Comparison of ENCODE assay signal across 13 cellular contexts in the genomic region with DNA sequence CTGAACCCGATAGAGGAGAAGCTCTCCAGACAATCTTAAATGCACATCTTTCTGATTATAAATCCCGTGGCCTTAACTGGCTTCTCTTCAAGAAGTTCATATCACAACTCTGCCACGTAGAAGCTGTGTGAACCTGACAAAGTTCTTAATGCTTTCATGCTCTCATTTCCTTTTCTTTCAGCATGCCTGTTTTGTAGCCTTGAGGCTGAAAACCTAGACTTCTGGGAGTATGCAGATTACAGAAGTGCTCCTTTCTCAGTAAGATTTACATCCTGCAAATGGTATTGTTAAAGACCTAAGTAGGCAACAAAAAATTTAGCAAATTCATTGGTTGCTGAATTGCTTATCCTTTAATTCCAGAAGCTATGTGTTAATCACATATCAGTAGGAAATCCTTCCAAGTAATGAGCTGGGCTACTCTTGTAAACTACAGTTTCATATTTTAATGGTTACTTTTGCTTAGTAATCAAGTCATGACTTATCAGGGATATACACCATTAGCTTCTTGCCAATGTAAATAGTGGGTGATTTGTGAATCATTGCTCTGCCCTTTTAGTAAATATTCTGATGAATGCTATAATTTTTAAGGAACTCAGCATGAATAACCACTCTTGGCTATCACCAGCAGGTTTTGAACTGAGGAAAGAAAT.
DNase-seq lines count a peak whose midpoint lies in the region; ATAC-seq, FAIRE-seq and TF ChIP-seq lines count a peak whose summit lies in the region.
"Had no signal": no experiment of that assay in that cellular context is flagged by ENCODE, and none has a peak within 500 bp of the region (broad histone marks: within the 10 kb centered on the region; RNA-seq: fewer than 3 reads in every experiment).

No MANE protein-coding gene starts in this region.

- peak; percentile 26 to 83 (median 55) for ATAC-seq in right lobe of liver
- no peak for ATAC-seq in HepG2
- peak; percentile 39 for ATAC-seq in thoracic aorta (ENCODE audit: insufficient number of reproducible peaks, low FRiP score, low read depth)
- ATAC-seq in GM19035 (IDR thresholded peaks at IDR 0.05; ENCODE audit: unreplicated experiment): no peak
- ATAC-seq in HG03457 (IDR thresholded peaks at IDR 0.05; ENCODE audit: unreplicated experiment): no peak
- ATAC-seq: stimulated activated naive CD8-positive, alpha-beta T cell treated with anti-CD3 and anti-CD28 coated beads, Interleukin-15, Interleukin-2, amounts not matched to agents 100 U/mL and 50 U/mL, for 24 hours had no signal

- no peak for DNase-seq in right lobe of liver
- no peak for DNase-seq in HepG2 (ENCODE audit: low spot score)
- DNase-seq in SK-N-SH: no peak
- DNase-seq in fibroblast of villous mesenchyme (ENCODE audit: low read depth): peak; percentile 25
- no peak for DNase-seq in thoracic aorta (ENCODE audit: low spot score)
- DNase-seq in activated T-cell treated with anti-CD3 and anti-CD28 coated beads for 4 hours: no peak
- DNase-seq: BE2C; NCI-H345; stimulated activated naive CD8-positive, alpha-beta T cell treated with anti-CD3 and anti-CD28 coated beads, Interleukin-15, Interleukin-2, amounts not matched to agents 100 U/mL and 50 U/mL, for 24 hours had no signal

- H3K27me3 ChIP-seq in right lobe of liver (no peaks in the 10 kb centered on the region), HepG2 (ENCODE audit: control insufficient read depth in 1 of 2, insufficient read depth in 2 of 2, low read length in 2 of 2) (no peaks in the 10 kb centered on the region), SK-N-SH (ENCODE audit: insufficient read depth) (no peaks in the 10 kb centered on the region), thoracic aorta (replicated peaks; ENCODE audit: insufficient read depth) (no peaks in the 10 kb centered on the region)
- H3K27me3 ChIP-seq: BE2C, cardiac muscle cell, hepatocyte had no signal

- no peak overlapping the region for H2AFZ ChIP-seq in HepG2 (ENCODE audit: low read length)
- H2AFZ ChIP-seq in SK-N-SH (ENCODE audit: low read depth): no peak overlapping the region
- H2AFZ ChIP-seq: hepatocyte had no signal

- H3K9me3 ChIP-seq in right lobe of liver (no peaks in the 10 kb centered on the region), HepG2 (ENCODE audit: low read length) (no peaks in the 10 kb centered on the region; the same call in 1 of the 2 replicates), SK-N-SH (no peaks in the 10 kb centered on the region), thoracic aorta (no peaks in the 10 kb centered on the region)
- H3K9me3 ChIP-seq: BE2C had no signal

- TF ChIP-seq EP300 in HepG2 (IDR thresholded peaks at IDR 0.05; ENCODE audit: low read depth in 2 of 2, low read length in 2 of 2): no peak
- no peak for TF ChIP-seq EP300 in HepG2 (CRISPR knock-in tag; IDR thresholded peaks at IDR 0.05; ENCODE audit: borderline replicate concordance)
- peak in 1 of 2 experiments; percentile 46; a peak in 1 of 4 replicates for TF ChIP-seq EP300 in SK-N-SH (IDR thresholded peaks at IDR 0.05; ENCODE audit: borderline replicate concordance in 1 of 2, low read depth in 1 of 2, low read length in 1 of 2)

- H3K4me3 ChIP-seq in right lobe of liver: no peak overlapping the region
- no peak overlapping the region for H3K4me3 ChIP-seq in HepG2 (replicated peaks in 1 of 3; ENCODE audit: insufficient read depth in 1 of 3, low read depth in 2 of 3, low read length in 3 of 3)
- no peak overlapping the region for H3K4me3 ChIP-seq in SK-N-SH (ENCODE audit: low read depth in 2 of 2, low read length in 1 of 2)
- no peak overlapping the region for H3K4me3 ChIP-seq in fibroblast of villous mesenchyme (ENCODE audit: low read depth, low read length)
- no peak overlapping the region for H3K4me3 ChIP-seq in thoracic aorta
- H3K4me3 ChIP-seq: cardiac muscle cell, hepatocyte had no signal

- TF ChIP-seq POLR2A in right lobe of liver (IDR thresholded peaks at IDR 0.05): no peak
- TF ChIP-seq POLR2A in HepG2 (IDR thresholded peaks at IDR 0.05; ENCODE audit: insufficient read depth in 1 of 2, low read depth in 2 of 2, low read length in 2 of 2): no peak

- TF ChIP-seq RAD21 in HepG2 (CRISPR knock-in tag; IDR thresholded peaks at IDR 0.05): no peak
- no peak for TF ChIP-seq RAD21 in SK-N-SH (IDR thresholded peaks at IDR 0.05; ENCODE audit: low read length)

- intact Hi-C loops in right lobe of liver (cut with DNase I): no loop called here
- intact Hi-C loops in HepG2 (cut with micrococcal nuclease; ENCODE audit: unreplicated experiment): no loop called here

- CTCF ChIA-PET in HepG2 (lab: Yijun Ruan, JAX; ENCODE audit: low intra/inter-chr PET ratio, low total read pairs): no interaction called here
- CTCF ChIA-PET in SK-N-SH (lab: Yijun Ruan, JAX): interaction anchor here (0.9 to 1.7 kb wide), 3 partner anchors 10 to 43 kb away, joined by 3 to 4 read pairs (median 3); no protein-coding TSS in a partner anchor

- H3K4me2 ChIP-seq in HepG2 (ENCODE audit: low read depth, low read length): no peak overlapping the region
- H3K4me2 ChIP-seq in SK-N-SH: peak overlapping the region; percentile 62; the same call in 1 of the 2 replicates
- H3K4me2 ChIP-seq: hepatocyte had no signal

- H3K4me1 ChIP-seq in right lobe of liver: no peaks in the 10 kb centered on the region
- no peaks in the 10 kb centered on the region for H3K4me1 ChIP-seq in HepG2 (ENCODE audit: insufficient read depth, low read length)
- H3K4me1 ChIP-seq in SK-N-SH (ENCODE audit: control insufficient read depth in 1 of 2, insufficient read depth in 2 of 2, low read depth in 1 of 2, low read length in 1 of 2): peaks cover 13 to 17% of the 10 kb centered on the region in 2 experiments; a peak in 3 of 4 replicates
- peaks cover 3 to 28% of the 10 kb centered on the region in 2 donors for H3K4me1 ChIP-seq in thoracic aorta (ENCODE audit: control insufficient read depth in 1 of 2, low read depth in 2 of 2)

- H3K27ac ChIP-seq in right lobe of liver: no peak overlapping the region
- no peak overlapping the region for H3K27ac ChIP-seq in HepG2 (ENCODE audit: extremely low read length, insufficient read depth, low read length)
- peak overlapping the region; percentile 50 to 70 for H3K27ac ChIP-seq in SK-N-SH (ENCODE audit: low read depth in 2 of 2, low read length in 1 of 2)
- no peak overlapping the region for H3K27ac ChIP-seq in thoracic aorta
- H3K27ac ChIP-seq: cardiac muscle cell, hepatocyte had no signal

- H4K20me1 ChIP-seq in HepG2 (ENCODE audit: insufficient read depth, low read length) (no peaks in the 10 kb centered on the region), SK-N-SH (ENCODE audit: insufficient read depth) (peaks cover 3% of the 10 kb centered on the region; the same call in 1 of the 2 replicates)

- H3K9ac ChIP-seq in HepG2 (ENCODE audit: insufficient read depth, low read depth, low read length): no peak overlapping the region
- no peak overlapping the region for H3K9ac ChIP-seq in SK-N-SH

- H3K79me2 ChIP-seq in HepG2 (ENCODE audit: insufficient read depth, low read length) (no peaks in the 10 kb centered on the region), SK-N-SH (ENCODE audit: insufficient read depth) (no peaks in the 10 kb centered on the region; the same call in 1 of the 2 replicates)

- peaks cover 20% of the 10 kb centered on the region for H3F3A ChIP-seq in SK-N-SH (replicated peaks; ENCODE audit: insufficient read depth)

- 12% methylated on average over 3 of the region's 3 CpGs for WGBS in right lobe of liver (ENCODE audit: insufficient coverage, low coverage, low lambda C conversion rate, missing lambda C conversion rate)
- 0% methylated on average over 3 of the region's 3 CpGs for WGBS in HepG2 (ENCODE audit: low lambda C conversion rate)
- 59% methylated on average over 3 of the region's 3 CpGs for WGBS in SK-N-SH (ENCODE audit: low lambda C conversion rate)

- BruUV-seq in HepG2 (replicated peaks; lab: Mats Ljungman, UMichigan): no TSS peak

- TF ChIP-seq CTCF in right lobe of liver (IDR thresholded peaks at IDR 0.05): no peak
- TF ChIP-seq CTCF in HepG2 (CRISPR knock-in tag; IDR thresholded peaks at IDR 0.05): no peak
- TF ChIP-seq CTCF in SK-N-SH (IDR thresholded peaks at IDR 0.05): no peak
- TF ChIP-seq CTCF in fibroblast of villous mesenchyme (IDR thresholded peaks at IDR 0.05; ENCODE audit: insufficient read depth, low read depth, low read length): no peak
- no peak for TF ChIP-seq CTCF in thoracic aorta (IDR thresholded peaks at IDR 0.05)

- H3K36me3 ChIP-seq in right lobe of liver: no peaks in the 10 kb centered on the region
- no peaks in the 10 kb centered on the region for H3K36me3 ChIP-seq in HepG2 (replicated peaks in 1 of 2; ENCODE audit: control insufficient read depth in 1 of 2, insufficient read depth in 2 of 2, low read length in 2 of 2)
- H3K36me3 ChIP-seq in SK-N-SH (replicated peaks in 1 of 2; ENCODE audit: control insufficient read depth in 1 of 2, insufficient read depth in 2 of 2, low read length in 1 of 2): no peaks in the 10 kb centered on the region
- H3K36me3 ChIP-seq in thoracic aorta: no peaks in the 10 kb centered on the region
- H3K36me3 ChIP-seq: BE2C, cardiac muscle cell had no signal

- in situ Hi-C loops in HepG2 (cut with HindIII; ENCODE audit: extremely low pct_ligation_motif_present, low pct_unique_long_range_greater_than_20kb): no loop called here

- no peaks in the 10 kb centered on the region for H3K9me2 ChIP-seq in SK-N-SH

- POLR2A ChIA-PET in HepG2 (lab: Yijun Ruan, JAX) (no interaction called here), SK-N-SH (lab: Yijun Ruan, JAX) (no interaction called here)

- FAIRE-seq in HepG2 (lab: Jason Lieb, UNC): no peak

TF ChIP-seq in HepG2, 621 proteins besides CTCF, POLR2A, EP300 and RAD21 (continues in another document):
- TF ChIP-seq NR1H2 (CRISPR knock-in tag; IDR thresholded peaks at IDR 0.05; ENCODE audit: borderline replicate concordance, low read depth) (no peak), ZNF678 (CRISPR knock-in tag; IDR thresholded peaks at IDR 0.05) (no peak), ATF7 (IDR thresholded peaks at IDR 0.05) (no peak), ATF7 (CRISPR knock-in tag; IDR thresholded peaks at IDR 0.05) (no peak)

TF ChIP-seq in SK-N-SH, 30 proteins besides CTCF, POLR2A, EP300 and RAD21 (continues in another document):
- TF ChIP-seq SIN3A (IDR thresholded peaks at IDR 0.05; ENCODE audit: borderline replicate concordance, low read depth, low read length) (no peak), JUND (IDR thresholded peaks at IDR 0.05) (peak; percentile 57), FOSL2 (IDR thresholded peaks at IDR 0.05; ENCODE audit: borderline replicate concordance, low read depth) (peak; percentile 81), POLR2AphosphoS5 (IDR thresholded peaks at IDR 0.05; ENCODE audit: low read depth, low read length) (peak; percentile 22; the same call in 1 of the 2 replicates)
- TF ChIP-seq, protein P1, sequence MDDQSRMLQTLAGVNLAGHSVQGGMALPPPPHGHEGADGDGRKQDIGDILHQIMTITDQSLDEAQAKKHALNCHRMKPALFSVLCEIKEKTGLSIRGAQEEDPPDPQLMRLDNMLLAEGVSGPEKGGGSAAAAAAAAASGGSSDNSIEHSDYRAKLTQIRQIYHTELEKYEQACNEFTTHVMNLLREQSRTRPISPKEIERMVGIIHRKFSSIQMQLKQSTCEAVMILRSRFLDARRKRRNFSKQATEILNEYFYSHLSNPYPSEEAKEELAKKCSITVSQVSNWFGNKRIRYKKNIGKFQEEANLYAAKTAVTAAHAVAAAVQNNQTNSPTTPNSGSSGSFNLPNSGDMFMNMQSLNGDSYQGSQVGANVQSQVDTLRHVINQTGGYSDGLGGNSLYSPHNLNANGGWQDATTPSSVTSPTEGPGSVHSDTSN (IDR thresholded peaks at IDR 0.05): peak; percentile 70

Comparison
In these comparisons a context has a peak if more than half of its experiments do, and no peak if none do; other contexts are left out.
1. ATAC-seq: peak in right lobe of liver (4 of 4) and thoracic aorta (single experiment); none in HepG2 (single experiment), GM19035 (single experiment) and HG03457 (single experiment).
2. H3K27ac ChIP-seq: peak in SK-N-SH (2 of 2); none in right lobe of liver (0 of 3), HepG2 (single experiment) and thoracic aorta (0 of 2).